In genomic region chr1:109493805-109494539, GRCh38 we compare ENCODE assay signal across 8 cellular contexts. TPM values are rescaled to one million over a fixed set of nuclear protein-coding genes. Genes with fewer than 3 reads are reported as not detected.
A peak's percentile ranks its signal among the peaks of the same experiment; 100 is the strongest.
DNase-seq lines count a peak whose midpoint lies in the region; ATAC-seq and TF ChIP-seq lines count a peak whose summit lies in the region.

Gene CYB561D1 (plus strand): TSS chr1:109494094. CDS start chr1:109494140, 46 bp downstream.

- peak; percentile 82 for ATAC-seq in HG02623 (IDR thresholded peaks at IDR 0.05; ENCODE audit: unreplicated experiment)
- peak; percentile 96 for ATAC-seq in aorta (ENCODE audit: low FRiP score)

- DNase-seq in NCI-H1092 treated with DMSO at 0.1 percent for 48 hours (lab: John Stamatoyannopoulos, UW) = peak; percentile 81
- peak; percentile 54 for DNase-seq in amniotic stem cell (lab: John Stamatoyannopoulos, UW)
- peak; percentile 79 for DNase-seq in right atrium auricular region (ENCODE audit: low spot score)
- DNase-seq in aorta = peak; percentile 93 to 96

- TF ChIP-seq CTCF in GM12875 (IDR thresholded peaks at IDR 0.05; ENCODE audit: borderline replicate concordance, insufficient read depth, low read depth, low read length) (peak; percentile 98), right atrium auricular region (IDR thresholded peaks at IDR 0.05) (peak; percentile 96 to 98)

- H3K9me3 ChIP-seq in right atrium auricular region = no peaks in the 10 kb centered on the region
- no peaks in the 10 kb centered on the region for H3K9me3 ChIP-seq in aorta (ENCODE audit: control insufficient read depth, low read length)

- H3K4me1 ChIP-seq in right atrium auricular region (peaks cover 0 to 28% of the 10 kb centered on the region in 2 donors), rectal smooth muscle tissue (ENCODE audit: control insufficient read depth, insufficient read depth, low read length) (peaks cover 6% of the 10 kb centered on the region), aorta (ENCODE audit: control insufficient read depth in 1 of 2, insufficient read depth in 2 of 2, low read length in 2 of 2) (no peaks in the 10 kb centered on the region)

- H3K27me3 ChIP-seq in right atrium auricular region (no peaks in the 10 kb centered on the region), rectal smooth muscle tissue (ENCODE audit: control insufficient read depth, insufficient read depth, low read length) (no peaks in the 10 kb centered on the region), aorta (ENCODE audit: control insufficient read depth in 1 of 2, insufficient read depth in 2 of 2, low read length in 1 of 2) (no peaks in the 10 kb centered on the region)

- H3K27ac ChIP-seq in right atrium auricular region (peak within 1 kb of the TSS; percentile 69 to 74), rectal smooth muscle tissue (ENCODE audit: low read depth, low read length) (peak within 1 kb of the TSS; percentile 57), aorta (ENCODE audit: low read depth in 1 of 2, low read length in 2 of 2) (peak within 1 kb of the TSS; percentile 23 to 46)

- intact Hi-C loops in T-helper 1 cell treated with Interleukin-12 subunit alpha and Interleukin-12 subunit beta and Interleukin-4 antibody, amounts not matched to agents 30 ng/mL and 1 ng/mL, for 36 hours (cut with micrococcal nuclease) = loop anchor here (1.0 to 5.0 kb wide), 11 partner anchors 8 to 747 kb away; partner anchors contain the start of genes ATXN7L2, GNAI3, PSMA5 and PSRC1
- intact Hi-C loops in aorta (cut with DNase I) = no loop called here

- WGBS in aorta, 2 donors = 0% methylated on average over 42 to 44 of the region's 44 CpGs

- H3K36me3 ChIP-seq in right atrium auricular region (peaks cover 16% of the 10 kb centered on the region), rectal smooth muscle tissue (ENCODE audit: control insufficient read depth, insufficient read depth, low read length) (peaks cover 10% of the 10 kb centered on the region), aorta (ENCODE audit: control insufficient read depth in 1 of 2, insufficient read depth in 2 of 2, low read length in 1 of 2) (peaks cover 0 to 4% of the 10 kb centered on the region in 2 donors)

- H3K9ac ChIP-seq in rectal smooth muscle tissue (ENCODE audit: low read length) = no peak within 1 kb of the TSS

- H3K4me3 ChIP-seq in GM12875 (ENCODE audit: low read depth, low read length) = peak within 1 kb of the TSS; percentile 96
- H3K4me3 ChIP-seq in right atrium auricular region = peak within 1 kb of the TSS; percentile 85 to 86
- H3K4me3 ChIP-seq in rectal smooth muscle tissue (ENCODE audit: low read length) = peak within 1 kb of the TSS; percentile 84
- H3K4me3 ChIP-seq in aorta (ENCODE audit: low read length in 2 of 2) = peak within 1 kb of the TSS; percentile 20 to 67

RNA-seq across cellular contexts. Expression of gene CYB561D1, which starts in this region (rescaled TPM):
- total RNA-seq in T-helper 1 cell treated with Interleukin-12 subunit alpha and Interleukin-12 subunit beta and Interleukin-4 antibody, amounts not matched to agents 30 ng/mL and 1 ng/mL, for 36 hours = 22.5 and 24.1 TPM in 2 replicates
- total RNA-seq in right atrium auricular region (1 to 10 TPM; 2.6 to 6.9 TPM), aorta (10 to 100 TPM; 10.6 TPM)
- polyA plus RNA-seq in aorta = 1 to 10 TPM; 5.4 to 5.7 TPM

Comparison
In these comparisons a context has a peak if more than half of its experiments do, and no peak if none do; other contexts are left out.
1. Peak in every context shown above with its lines: DNase-seq, ATAC-seq, H3K4me3 ChIP-seq and H3K27ac ChIP-seq.
2. H3K4me3 ChIP-seq: peak in every context shown above with its lines; median percentile 96 in GM12875; 86 in right atrium auricular region; 84 in rectal smooth muscle tissue; 44 in aorta.